In the genomic region with DNA sequence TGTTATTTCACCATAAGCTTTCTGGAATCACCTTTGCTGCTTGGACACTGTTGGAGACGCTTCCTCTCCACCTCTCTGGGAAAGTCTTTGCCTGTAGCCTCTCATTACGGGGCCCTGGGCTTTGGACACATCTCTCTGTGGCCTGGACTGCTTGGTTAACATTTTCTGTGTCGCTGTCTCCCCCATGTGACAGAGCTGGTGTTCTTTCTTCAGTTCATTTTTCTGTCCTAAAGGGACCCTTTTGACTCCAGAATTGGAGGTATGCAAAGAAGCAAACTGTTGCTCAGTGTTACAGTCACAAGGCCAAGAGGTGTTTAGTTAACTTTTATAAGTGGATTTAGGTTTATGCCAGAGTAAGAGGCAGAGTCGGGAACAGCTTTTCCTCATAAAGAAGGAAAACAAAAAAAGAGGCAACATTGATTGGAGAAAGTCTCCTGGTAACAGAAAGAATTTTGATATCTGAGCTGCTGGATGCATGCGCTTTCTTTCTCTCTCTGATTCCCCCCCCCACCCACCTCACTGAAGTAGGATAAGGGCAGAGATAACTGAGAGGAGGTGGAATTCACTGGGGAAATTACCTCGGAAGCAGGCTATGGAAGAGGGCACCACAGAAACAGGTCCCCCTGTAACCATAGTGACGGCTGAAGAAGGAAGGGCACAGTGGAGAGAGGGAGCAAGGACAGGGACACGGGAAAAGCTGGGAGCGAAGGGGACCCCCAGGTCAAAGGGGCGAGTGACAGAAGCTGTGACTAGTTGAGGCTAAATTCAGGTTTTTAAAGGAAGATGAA, we compare ENCODE assay signal across 9 cellular contexts. TPM values are rescaled to one million over a fixed set of nuclear protein-coding genes. Genes with fewer than 3 reads are reported as not detected.
DNase-seq lines count a peak whose midpoint lies in the region; ATAC-seq, FAIRE-seq and TF ChIP-seq lines count a peak whose summit lies in the region.
"Had no signal": no experiment of that assay in that cellular context is flagged by ENCODE, and none has a peak within 500 bp of the region (broad histone marks: within the 10 kb centered on the region; RNA-seq: fewer than 3 reads in every experiment).

No MANE protein-coding gene starts in this region.

- H3K9me3 Mint-ChIP-seq in type B pancreatic cell, result peaks cover 7% of the 10 kb centered on the region
- H3K9me3 Mint-ChIP-seq in stimulated activated effector memory CD8-positive, alpha-beta T cell treated with anti-CD3 and anti-CD28 coated beads, Interleukin-12 subunit alpha, Interleukin-12 subunit beta, amount 100 ng/mL, for 72 hours, result no peaks in the 10 kb centered on the region

- H3K27ac Mint-ChIP-seq in type B pancreatic cell, result no peak overlapping the region
- H3K27ac Mint-ChIP-seq in stimulated activated effector memory CD8-positive, alpha-beta T cell treated with anti-CD3 and anti-CD28 coated beads, Interleukin-12 subunit alpha, Interleukin-12 subunit beta, amount 100 ng/mL, for 72 hours, result no peak overlapping the region
- H3K27ac Mint-ChIP-seq: CD14-positive monocyte had no signal

- ATAC-seq in left cardiac atrium (peak; percentile 14 to 20), SK-N-SH treated with all-trans-retinoic acid at 6 μM for 48 hours (peak; percentile 65)
- ATAC-seq in stimulated activated effector memory CD8-positive, alpha-beta T cell treated with anti-CD3 and anti-CD28 coated beads, Interleukin-12 subunit alpha, Interleukin-12 subunit beta, amount 100 ng/mL, for 72 hours, result no peak

- peak overlapping the region; percentile 35 for H3K4me3 Mint-ChIP-seq in type B pancreatic cell
- H3K4me3 Mint-ChIP-seq in stimulated activated effector memory CD8-positive, alpha-beta T cell treated with anti-CD3 and anti-CD28 coated beads, Interleukin-12 subunit alpha, Interleukin-12 subunit beta, amount 100 ng/mL, for 72 hours, result no peak overlapping the region

- no peaks in the 10 kb centered on the region for H3K36me3 Mint-ChIP-seq in type B pancreatic cell
- no peaks in the 10 kb centered on the region for H3K36me3 Mint-ChIP-seq in stimulated activated effector memory CD8-positive, alpha-beta T cell treated with anti-CD3 and anti-CD28 coated beads, Interleukin-12 subunit alpha, Interleukin-12 subunit beta, amount 100 ng/mL, for 72 hours
- H3K36me3 Mint-ChIP-seq: CD14-positive monocyte had no signal

- peaks cover 18% of the 10 kb centered on the region for H3K4me1 Mint-ChIP-seq in type B pancreatic cell (ENCODE audit: unreplicated experiment)
- no peaks in the 10 kb centered on the region for H3K4me1 Mint-ChIP-seq in stimulated activated effector memory CD8-positive, alpha-beta T cell treated with anti-CD3 and anti-CD28 coated beads, Interleukin-12 subunit alpha, Interleukin-12 subunit beta, amount 100 ng/mL, for 72 hours

- TF ChIP-seq CTCF in type B pancreatic cell (conservative IDR thresholded peaks at IDR 0.05), result no peak

- intact Hi-C loops in left cardiac atrium (cut with DNase I) (loop anchor here in 1 of 2 donors (10.0 kb wide), 1 partner anchor 261 kb away; no protein-coding TSS in a partner anchor), cardiac septum (cut with DNase I) (loop anchor here (10.0 kb wide), 1 partner anchor 111 kb away; the partner anchor contains the start of gene FRA10AC1)

- FAIRE-seq in GM19239 (lab: Jason Lieb, UNC), result no peak

- peaks cover 31% of the 10 kb centered on the region for H3K27me3 Mint-ChIP-seq in type B pancreatic cell

- DNase-seq in left cardiac atrium (no peak), cardiac septum (ENCODE audit: low spot score) (no peak), iPS-NIHi7 (ENCODE audit: extremely low spot score) (peak; percentile 41), type B pancreatic cell (ENCODE audit: extremely low spot score, unreplicated experiment) (no peak), hepatic stellate cell (ENCODE audit: low spot score) (no peak), GM19239 (ENCODE audit: insufficient read length, low spot score) (no peak)
- no peak for DNase-seq in stimulated activated effector memory CD8-positive, alpha-beta T cell treated with anti-CD3 and anti-CD28 coated beads, Interleukin-12 subunit alpha, Interleukin-12 subunit beta, amount 100 ng/mL, for 72 hours (ENCODE audit: low spot score in 2 of 2)

TF ChIP-seq in SK-N-SH treated with all-trans-retinoic acid at 6 μM for 48 hours, 23 proteins besides CTCF, POLR2A, EP300 and RAD21:
- no peak for TF ChIP-seq GLIS3 (CRISPR knock-in tag; IDR thresholded peaks at IDR 0.05)
- no peak for TF ChIP-seq ESRRG (CRISPR knock-in tag; IDR thresholded peaks at IDR 0.05)
- no peak for TF ChIP-seq ZFP30 (CRISPR knock-in tag; IDR thresholded peaks at IDR 0.05)
- TF ChIP-seq TCF4 (CRISPR knock-in tag; IDR thresholded peaks at IDR 0.05; ENCODE audit: borderline replicate concordance), result no peak
- TF ChIP-seq ISL1 (CRISPR knock-in tag; IDR thresholded peaks at IDR 0.05), result no peak
- TF ChIP-seq ZNF565 (CRISPR knock-in tag; conservative IDR thresholded peaks at IDR 0.05; ENCODE audit: low read depth), result no peak
- no peak for TF ChIP-seq CREB5 (CRISPR knock-in tag; IDR thresholded peaks at IDR 0.05; ENCODE audit: low read depth)
- no peak for TF ChIP-seq PPARA (CRISPR knock-in tag; IDR thresholded peaks at IDR 0.05; ENCODE audit: borderline replicate concordance)
- no peak for TF ChIP-seq OSR1 (CRISPR knock-in tag; IDR thresholded peaks at IDR 0.05)

RNA-seq across cellular contexts. Expression of gene LGI1, which starts 57.8 kb away (rescaled TPM):
- total RNA-seq in left cardiac atrium (under 1 TPM in 1 of 2 donors, not detected in 1; 0.27 TPM), cardiac septum (not detected), type B pancreatic cell (ENCODE audit: low replicate concordance) (0.85 and 2.2 TPM in 2 replicates)
